Comparison of ENCODE assay signal across 1 cellular context in the genomic region with DNA sequence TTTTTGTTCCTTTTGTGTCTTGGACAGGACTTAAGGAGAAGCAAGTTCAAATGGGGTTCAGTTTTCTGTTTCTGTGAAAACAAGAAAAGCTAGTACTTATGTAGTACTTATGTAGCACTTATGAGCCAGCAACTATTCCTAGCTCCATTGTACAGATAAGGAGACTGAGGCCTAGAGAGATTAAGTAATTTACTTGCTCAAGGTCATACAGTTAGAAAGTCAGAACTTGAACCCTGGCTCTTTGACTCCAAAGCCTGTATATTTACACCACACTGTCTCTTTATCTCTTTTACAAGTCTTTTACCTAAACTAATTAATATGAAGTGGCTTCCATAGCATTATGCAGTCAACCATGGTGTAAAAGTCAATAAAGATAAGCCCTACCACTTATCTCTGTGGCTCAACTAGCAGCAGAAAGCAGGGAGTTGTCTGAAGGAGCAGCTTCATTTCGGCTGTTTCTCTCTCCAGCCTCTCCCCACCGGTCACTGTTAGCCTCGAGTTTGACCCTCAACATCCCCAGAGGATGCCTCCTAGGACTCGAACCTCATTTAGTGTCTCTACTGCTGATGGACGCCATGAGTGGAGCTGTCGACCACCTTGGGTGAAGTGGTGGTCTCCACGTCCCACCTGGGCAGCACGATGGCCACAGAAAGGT.
TF ChIP-seq lines count a peak whose summit lies in the region.

No MANE protein-coding gene starts in this region.

TF ChIP-seq in HEK293, 187 proteins besides CTCF, POLR2A, EP300 and RAD21 (continued from another document):
- TF ChIP-seq, protein P1, sequence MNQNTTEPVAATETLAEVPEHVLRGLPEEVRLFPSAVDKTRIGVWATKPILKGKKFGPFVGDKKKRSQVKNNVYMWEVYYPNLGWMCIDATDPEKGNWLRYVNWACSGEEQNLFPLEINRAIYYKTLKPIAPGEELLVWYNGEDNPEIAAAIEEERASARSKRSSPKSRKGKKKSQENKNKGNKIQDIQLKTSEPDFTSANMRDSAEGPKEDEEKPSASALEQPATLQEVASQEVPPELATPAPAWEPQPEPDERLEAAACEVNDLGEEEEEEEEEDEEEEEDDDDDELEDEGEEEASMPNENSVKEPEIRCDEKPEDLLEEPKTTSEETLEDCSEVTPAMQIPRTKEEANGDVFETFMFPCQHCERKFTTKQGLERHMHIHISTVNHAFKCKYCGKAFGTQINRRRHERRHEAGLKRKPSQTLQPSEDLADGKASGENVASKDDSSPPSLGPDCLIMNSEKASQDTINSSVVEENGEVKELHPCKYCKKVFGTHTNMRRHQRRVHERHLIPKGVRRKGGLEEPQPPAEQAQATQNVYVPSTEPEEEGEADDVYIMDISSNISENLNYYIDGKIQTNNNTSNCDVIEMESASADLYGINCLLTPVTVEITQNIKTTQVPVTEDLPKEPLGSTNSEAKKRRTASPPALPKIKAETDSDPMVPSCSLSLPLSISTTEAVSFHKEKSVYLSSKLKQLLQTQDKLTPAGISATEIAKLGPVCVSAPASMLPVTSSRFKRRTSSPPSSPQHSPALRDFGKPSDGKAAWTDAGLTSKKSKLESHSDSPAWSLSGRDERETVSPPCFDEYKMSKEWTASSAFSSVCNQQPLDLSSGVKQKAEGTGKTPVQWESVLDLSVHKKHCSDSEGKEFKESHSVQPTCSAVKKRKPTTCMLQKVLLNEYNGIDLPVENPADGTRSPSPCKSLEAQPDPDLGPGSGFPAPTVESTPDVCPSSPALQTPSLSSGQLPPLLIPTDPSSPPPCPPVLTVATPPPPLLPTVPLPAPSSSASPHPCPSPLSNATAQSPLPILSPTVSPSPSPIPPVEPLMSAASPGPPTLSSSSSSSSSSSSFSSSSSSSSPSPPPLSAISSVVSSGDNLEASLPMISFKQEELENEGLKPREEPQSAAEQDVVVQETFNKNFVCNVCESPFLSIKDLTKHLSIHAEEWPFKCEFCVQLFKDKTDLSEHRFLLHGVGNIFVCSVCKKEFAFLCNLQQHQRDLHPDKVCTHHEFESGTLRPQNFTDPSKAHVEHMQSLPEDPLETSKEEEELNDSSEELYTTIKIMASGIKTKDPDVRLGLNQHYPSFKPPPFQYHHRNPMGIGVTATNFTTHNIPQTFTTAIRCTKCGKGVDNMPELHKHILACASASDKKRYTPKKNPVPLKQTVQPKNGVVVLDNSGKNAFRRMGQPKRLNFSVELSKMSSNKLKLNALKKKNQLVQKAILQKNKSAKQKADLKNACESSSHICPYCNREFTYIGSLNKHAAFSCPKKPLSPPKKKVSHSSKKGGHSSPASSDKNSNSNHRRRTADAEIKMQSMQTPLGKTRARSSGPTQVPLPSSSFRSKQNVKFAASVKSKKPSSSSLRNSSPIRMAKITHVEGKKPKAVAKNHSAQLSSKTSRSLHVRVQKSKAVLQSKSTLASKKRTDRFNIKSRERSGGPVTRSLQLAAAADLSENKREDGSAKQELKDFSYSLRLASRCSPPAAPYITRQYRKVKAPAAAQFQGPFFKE (tag by site-specific recombination; IDR thresholded peaks at IDR 0.05; ENCODE audit: borderline replicate concordance), result no peak
- TF ChIP-seq ZNF146 (tag by site-specific recombination; IDR thresholded peaks at IDR 0.05), result no peak
- no peak for TF ChIP-seq ZNF221 (tag by site-specific recombination; IDR thresholded peaks at IDR 0.05; ENCODE audit: borderline replicate concordance)
- TF ChIP-seq ZNF514 (tag by site-specific recombination; IDR thresholded peaks at IDR 0.05), result no peak
- no peak for TF ChIP-seq REPIN1 (tag by site-specific recombination; IDR thresholded peaks at IDR 0.05; ENCODE audit: low read depth)
- no peak for TF ChIP-seq ZNF521 (tag by site-specific recombination; IDR thresholded peaks at IDR 0.05)
- TF ChIP-seq TRIM28 (IDR thresholded peaks at IDR 0.05; ENCODE audit: borderline replicate concordance, low read length), result peak; percentile 74; the same call in 1 of the 2 replicates
- TF ChIP-seq, protein P2, sequence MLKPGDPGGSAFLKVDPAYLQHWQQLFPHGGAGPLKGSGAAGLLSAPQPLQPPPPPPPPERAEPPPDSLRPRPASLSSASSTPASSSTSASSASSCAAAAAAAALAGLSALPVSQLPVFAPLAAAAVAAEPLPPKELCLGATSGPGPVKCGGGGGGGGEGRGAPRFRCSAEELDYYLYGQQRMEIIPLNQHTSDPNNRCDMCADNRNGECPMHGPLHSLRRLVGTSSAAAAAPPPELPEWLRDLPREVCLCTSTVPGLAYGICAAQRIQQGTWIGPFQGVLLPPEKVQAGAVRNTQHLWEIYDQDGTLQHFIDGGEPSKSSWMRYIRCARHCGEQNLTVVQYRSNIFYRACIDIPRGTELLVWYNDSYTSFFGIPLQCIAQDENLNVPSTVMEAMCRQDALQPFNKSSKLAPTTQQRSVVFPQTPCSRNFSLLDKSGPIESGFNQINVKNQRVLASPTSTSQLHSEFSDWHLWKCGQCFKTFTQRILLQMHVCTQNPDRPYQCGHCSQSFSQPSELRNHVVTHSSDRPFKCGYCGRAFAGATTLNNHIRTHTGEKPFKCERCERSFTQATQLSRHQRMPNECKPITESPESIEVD (tag by site-specific recombination; IDR thresholded peaks at IDR 0.05), result peak; percentile 41; the same call in 1 of the 2 replicates
- TF ChIP-seq, protein P3, sequence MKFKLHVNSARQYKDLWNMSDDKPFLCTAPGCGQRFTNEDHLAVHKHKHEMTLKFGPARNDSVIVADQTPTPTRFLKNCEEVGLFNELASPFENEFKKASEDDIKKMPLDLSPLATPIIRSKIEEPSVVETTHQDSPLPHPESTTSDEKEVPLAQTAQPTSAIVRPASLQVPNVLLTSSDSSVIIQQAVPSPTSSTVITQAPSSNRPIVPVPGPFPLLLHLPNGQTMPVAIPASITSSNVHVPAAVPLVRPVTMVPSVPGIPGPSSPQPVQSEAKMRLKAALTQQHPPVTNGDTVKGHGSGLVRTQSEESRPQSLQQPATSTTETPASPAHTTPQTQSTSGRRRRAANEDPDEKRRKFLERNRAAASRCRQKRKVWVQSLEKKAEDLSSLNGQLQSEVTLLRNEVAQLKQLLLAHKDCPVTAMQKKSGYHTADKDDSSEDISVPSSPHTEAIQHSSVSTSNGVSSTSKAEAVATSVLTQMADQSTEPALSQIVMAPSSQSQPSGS (tag by site-specific recombination; IDR thresholded peaks at IDR 0.05; ENCODE audit: low read depth), result no peak
- TF ChIP-seq ZNF24 (tag by site-specific recombination; IDR thresholded peaks at IDR 0.05), result no peak
- TF ChIP-seq ZSCAN4 (tag by site-specific recombination; IDR thresholded peaks at IDR 0.05), result no peak
- TF ChIP-seq ZNF530 (tag by site-specific recombination; IDR thresholded peaks at IDR 0.05; ENCODE audit: low read depth), result no peak
- TF ChIP-seq, protein P4, sequence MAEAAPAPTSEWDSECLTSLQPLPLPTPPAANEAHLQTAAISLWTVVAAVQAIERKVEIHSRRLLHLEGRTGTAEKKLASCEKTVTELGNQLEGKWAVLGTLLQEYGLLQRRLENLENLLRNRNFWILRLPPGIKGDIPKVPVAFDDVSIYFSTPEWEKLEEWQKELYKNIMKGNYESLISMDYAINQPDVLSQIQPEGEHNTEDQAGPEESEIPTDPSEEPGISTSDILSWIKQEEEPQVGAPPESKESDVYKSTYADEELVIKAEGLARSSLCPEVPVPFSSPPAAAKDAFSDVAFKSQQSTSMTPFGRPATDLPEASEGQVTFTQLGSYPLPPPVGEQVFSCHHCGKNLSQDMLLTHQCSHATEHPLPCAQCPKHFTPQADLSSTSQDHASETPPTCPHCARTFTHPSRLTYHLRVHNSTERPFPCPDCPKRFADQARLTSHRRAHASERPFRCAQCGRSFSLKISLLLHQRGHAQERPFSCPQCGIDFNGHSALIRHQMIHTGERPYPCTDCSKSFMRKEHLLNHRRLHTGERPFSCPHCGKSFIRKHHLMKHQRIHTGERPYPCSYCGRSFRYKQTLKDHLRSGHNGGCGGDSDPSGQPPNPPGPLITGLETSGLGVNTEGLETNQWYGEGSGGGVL (tag by site-specific recombination; IDR thresholded peaks at IDR 0.05), result no peak
- TF ChIP-seq, protein P5, sequence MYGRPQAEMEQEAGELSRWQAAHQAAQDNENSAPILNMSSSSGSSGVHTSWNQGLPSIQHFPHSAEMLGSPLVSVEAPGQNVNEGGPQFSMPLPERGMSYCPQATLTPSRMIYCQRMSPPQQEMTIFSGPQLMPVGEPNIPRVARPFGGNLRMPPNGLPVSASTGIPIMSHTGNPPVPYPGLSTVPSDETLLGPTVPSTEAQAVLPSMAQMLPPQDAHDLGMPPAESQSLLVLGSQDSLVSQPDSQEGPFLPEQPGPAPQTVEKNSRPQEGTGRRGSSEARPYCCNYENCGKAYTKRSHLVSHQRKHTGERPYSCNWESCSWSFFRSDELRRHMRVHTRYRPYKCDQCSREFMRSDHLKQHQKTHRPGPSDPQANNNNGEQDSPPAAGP (tag by site-specific recombination; IDR thresholded peaks at IDR 0.05), result no peak
- TF ChIP-seq SCRT2 (tag by site-specific recombination; IDR thresholded peaks at IDR 0.05), result no peak
- peak; percentile 61 for TF ChIP-seq FEZF1 (tag by site-specific recombination; IDR thresholded peaks at IDR 0.05)
- no peak for TF ChIP-seq OVOL3 (tag by site-specific recombination; IDR thresholded peaks at IDR 0.05)
- no peak for TF ChIP-seq ZNF324 (tag by site-specific recombination; IDR thresholded peaks at IDR 0.05)
- peak; percentile 65 for TF ChIP-seq PRDM4 (tag by site-specific recombination; IDR thresholded peaks at IDR 0.05)
- TF ChIP-seq ZNF843 (tag by site-specific recombination; IDR thresholded peaks at IDR 0.05), result 0 out of 2 replicates have a peak, but pooled peaks have one; percentile 21
- no peak for TF ChIP-seq ZNF624 (tag by site-specific recombination; IDR thresholded peaks at IDR 0.05)
- TF ChIP-seq, protein P6, sequence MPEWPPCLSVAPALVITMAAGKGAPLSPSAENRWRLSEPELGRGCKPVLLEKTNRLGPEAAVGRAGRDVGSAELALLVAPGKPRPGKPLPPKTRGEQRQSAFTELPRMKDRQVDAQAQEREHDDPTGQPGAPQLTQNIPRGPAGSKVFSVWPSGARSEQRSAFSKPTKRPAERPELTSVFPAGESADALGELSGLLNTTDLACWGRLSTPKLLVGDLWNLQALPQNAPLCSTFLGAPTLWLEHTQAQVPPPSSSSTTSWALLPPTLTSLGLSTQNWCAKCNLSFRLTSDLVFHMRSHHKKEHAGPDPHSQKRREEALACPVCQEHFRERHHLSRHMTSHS (tag by site-specific recombination; IDR thresholded peaks at IDR 0.05), result no peak
- TF ChIP-seq ZNF155 (tag by site-specific recombination; IDR thresholded peaks at IDR 0.05), result no peak
- no peak for TF ChIP-seq SCRT1 (tag by site-specific recombination; IDR thresholded peaks at IDR 0.05; ENCODE audit: borderline replicate concordance)
- peak; percentile 65; the same call in 1 of the 2 replicates for TF ChIP-seq OSR2 (tag by site-specific recombination; IDR thresholded peaks at IDR 0.05)
- TF ChIP-seq KLF7 (tag by site-specific recombination; IDR thresholded peaks at IDR 0.05; ENCODE audit: borderline replicate concordance), result 0 out of 2 replicates have a peak, but pooled peaks have one; percentile 14
- TF ChIP-seq, protein P7, sequence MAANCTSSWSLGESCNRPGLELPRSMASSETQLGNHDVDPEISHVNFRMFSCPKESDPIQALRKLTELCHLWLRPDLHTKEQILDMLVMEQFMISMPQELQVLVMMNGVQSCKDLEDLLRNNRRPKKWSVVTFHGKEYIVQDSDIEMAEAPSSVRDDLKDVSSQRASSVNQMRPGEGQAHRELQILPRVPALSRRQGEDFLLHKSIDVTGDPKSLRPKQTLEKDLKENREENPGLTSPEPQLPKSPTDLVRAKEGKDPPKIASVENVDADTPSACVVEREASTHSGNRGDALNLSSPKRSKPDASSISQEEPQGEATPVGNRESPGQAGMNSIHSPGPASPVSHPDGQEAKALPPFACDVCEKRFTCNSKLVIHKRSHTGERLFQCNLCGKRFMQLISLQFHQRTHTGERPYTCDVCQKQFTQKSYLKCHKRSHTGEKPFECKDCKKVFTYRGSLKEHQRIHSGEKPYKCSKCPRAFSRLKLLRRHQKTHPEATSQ (tag by site-specific recombination; IDR thresholded peaks at IDR 0.05), result no peak
- TF ChIP-seq ZNF792 (tag by site-specific recombination; IDR thresholded peaks at IDR 0.05), result no peak
- TF ChIP-seq ZNF114 (tag by site-specific recombination; IDR thresholded peaks at IDR 0.05), result no peak
- TF ChIP-seq ZNF548 (tag by site-specific recombination; IDR thresholded peaks at IDR 0.05), result no peak
- TF ChIP-seq ZNF560 (tag by site-specific recombination; IDR thresholded peaks at IDR 0.05; ENCODE audit: borderline replicate concordance), result no peak
- no peak for TF ChIP-seq WT1 (tag by site-specific recombination; IDR thresholded peaks at IDR 0.05)
- no peak for TF ChIP-seq ZFHX2 (tag by site-specific recombination; conservative IDR thresholded peaks at IDR 0.05)
- no peak for TF ChIP-seq SP2 (tag by site-specific recombination; IDR thresholded peaks at IDR 0.05)
TF ChIP-seq in HEK293: peak in this region for 10.
